ENCODE assay signal across 13 cellular contexts in the genomic region with DNA sequence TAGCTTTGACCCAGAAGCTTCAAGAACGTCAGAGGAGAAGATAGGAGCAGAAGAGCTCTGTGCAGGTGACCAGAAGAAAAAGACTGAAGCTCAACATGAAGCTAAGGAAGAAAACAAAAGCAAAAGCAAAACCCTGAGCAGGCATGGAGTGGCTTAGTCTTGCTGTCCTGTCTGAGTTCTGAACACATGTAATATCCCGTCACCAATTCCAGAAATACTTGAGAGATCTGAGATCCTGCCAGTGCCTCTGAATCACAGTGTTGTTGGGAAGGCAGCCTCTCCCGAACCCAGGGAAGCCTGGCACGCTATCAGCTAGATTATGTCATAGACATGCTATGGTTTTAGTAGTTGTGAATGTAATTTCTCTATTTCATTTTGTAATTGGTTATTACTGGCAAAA.
DNase-seq lines count a peak whose midpoint lies in the region; ATAC-seq and TF ChIP-seq lines count a peak whose summit lies in the region.
"Had no signal": no experiment of that assay in that cellular context is flagged by ENCODE, and none has a peak within 500 bp of the region (broad histone marks: within the 10 kb centered on the region; RNA-seq: fewer than 3 reads in every experiment).

No MANE protein-coding gene starts in this region.

- no peaks in the 10 kb centered on the region for H3K27me3 ChIP-seq in heart right ventricle
- no peaks in the 10 kb centered on the region for H3K27me3 ChIP-seq in stomach smooth muscle (ENCODE audit: control insufficient read depth in 1 of 2, insufficient read depth in 2 of 2, low read length in 2 of 2)
- no peaks in the 10 kb centered on the region for H3K27me3 ChIP-seq in effector memory CD4-positive, alpha-beta T cell (replicated peaks; ENCODE audit: control insufficient read depth, insufficient read depth, low read length, poor library complexity, severe bottlenecking)
- H3K27me3 ChIP-seq: spleen, tibial nerve had no signal

- ATAC-seq in GM19372 (IDR thresholded peaks at IDR 0.05; ENCODE audit: low read depth, unreplicated experiment), result peak; percentile 71
- peak; percentile 89 to 100 (median 97) for ATAC-seq in heart right ventricle
- ATAC-seq in HG02870 (IDR thresholded peaks at IDR 0.05; ENCODE audit: unreplicated experiment), result no peak
- ATAC-seq: GM23338 had no signal

- CTCF ChIA-PET in RWPE1 (lab: Yijun Ruan, JAX), result interaction anchor here (0.6 kb wide), 2 partner anchors 116 to 485 kb away, joined by 3 read pairs; no protein-coding TSS in a partner anchor

- H3K4me1 ChIP-seq in heart right ventricle (peaks cover 0 to 20% (median 6%) of the 10 kb centered on the region in 9 donors), stomach smooth muscle (ENCODE audit: control insufficient read depth, insufficient read depth, low read length) (no peaks in the 10 kb centered on the region)
- no peaks in the 10 kb centered on the region for H3K4me1 ChIP-seq in effector memory CD4-positive, alpha-beta T cell (ENCODE audit: control insufficient read depth, insufficient read depth, low read length, poor library complexity, severe bottlenecking)
- H3K4me1 ChIP-seq: spleen had no signal

- no peak for TF ChIP-seq CTCF in RWPE1 (conservative IDR thresholded peaks at IDR 0.05; ENCODE audit: low read depth)
- no peak for TF ChIP-seq CTCF in heart right ventricle (IDR thresholded peaks at IDR 0.05)

- H3K36me3 ChIP-seq in heart right ventricle (no peaks in the 10 kb centered on the region), stomach smooth muscle (ENCODE audit: control insufficient read depth in 2 of 2, insufficient read depth in 2 of 2, low read length in 2 of 2) (no peaks in the 10 kb centered on the region)
- H3K36me3 ChIP-seq in effector memory CD4-positive, alpha-beta T cell (ENCODE audit: control insufficient read depth, insufficient read depth, low read length), result no peaks in the 10 kb centered on the region
- H3K36me3 ChIP-seq: spleen, tibial nerve had no signal

- peak overlapping the region in 4 of 10 donors; percentile 13 to 26 (median 22) for H3K4me3 ChIP-seq in heart right ventricle
- peak overlapping the region; percentile 17 to 59 for H3K4me3 ChIP-seq in stomach smooth muscle (ENCODE audit: low read length in 2 of 2)
- H3K4me3 ChIP-seq in effector memory CD4-positive, alpha-beta T cell (ENCODE audit: insufficient read depth, low read depth, low read length, poor library complexity, severe bottlenecking), result no peak overlapping the region
- H3K4me3 ChIP-seq: GM23338 had no signal

- POLR2A ChIA-PET in RWPE1 (lab: Yijun Ruan, JAX; ENCODE audit: low non-redundant PET), result no interaction called here

- no peaks in the 10 kb centered on the region for H3K9me3 ChIP-seq in heart right ventricle
- no peaks in the 10 kb centered on the region for H3K9me3 ChIP-seq in stomach smooth muscle (ENCODE audit: control insufficient read depth in 2 of 2, low read length in 2 of 2)
- H3K9me3 ChIP-seq in effector memory CD4-positive, alpha-beta T cell (ENCODE audit: control insufficient read depth, low read length), result no peaks in the 10 kb centered on the region
- H3K9me3 ChIP-seq: spleen, tibial nerve had no signal

- H3K9ac ChIP-seq in stomach smooth muscle (ENCODE audit: low read length in 2 of 2), result peak overlapping the region in 1 of 2 donors; percentile 43

- intact Hi-C loops in heart right ventricle (cut with DNase I), result no loop called here

- H3K27ac ChIP-seq in RWPE1 (no peak overlapping the region), heart right ventricle (peak overlapping the region in 7 of 10 donors; percentile 30 to 78 (median 57)), stomach smooth muscle (ENCODE audit: low read length) (no peak overlapping the region)
- H3K27ac ChIP-seq in effector memory CD4-positive, alpha-beta T cell (ENCODE audit: insufficient read depth, low read length, poor library complexity, severe bottlenecking), result no peak overlapping the region

- peak; percentile 34 for DNase-seq in RWPE1 (ENCODE audit: low spot score)
- DNase-seq in heart right ventricle, result peak in 1 of 2 donors; percentile 61
- DNase-seq in SHP77 (lab: John Stamatoyannopoulos, UW), result no peak
- no peak for DNase-seq in effector memory CD4-positive, alpha-beta T cell
- DNase-seq in OCI-M2 (lab: John Stamatoyannopoulos, UW; ENCODE audit: unreplicated experiment), result no peak
- DNase-seq: activated CD4-positive, alpha-beta T cell treated with anti-CD3 and anti-CD28 coated beads, Interleukin-2, amount 10 ng/mL, durations not matched to agents 7 days and 5 days; NK-92 treated with Interleukin-12 subunit alpha and Interleukin-12 subunit beta, amount 100 ng/mL, for 24 hours; spleen had no signal

- WGBS in heart right ventricle, 2 donors, result 16 to 17% methylated on average over 4 of the region's 4 CpGs

Comparison
In these comparisons a context has a peak if more than half of its experiments do, and no peak if none do; other contexts are left out.
1. H3K27ac ChIP-seq: peak in heart right ventricle (7 of 10); none in RWPE1 (single experiment), stomach smooth muscle (single experiment) and effector memory CD4-positive, alpha-beta T cell (single experiment).